Comparison of ENCODE assay signal across 6 cellular contexts in genomic region chr3:125929765-125930164, GRCh38. TPM values are rescaled to one million over a fixed set of nuclear protein-coding genes. Genes with fewer than 3 reads are reported as not detected.
"Had no signal": no experiment of that assay in that cellular context is flagged by ENCODE, and none has a peak within 500 bp of the region (broad histone marks: within the 10 kb centered on the region; RNA-seq: fewer than 3 reads in every experiment).

No MANE protein-coding gene starts in this region.

RNA-seq across cellular contexts. Expression of gene ROPN1B, which starts 39.2 kb away (rescaled TPM):
- total RNA-seq: GM23338, H1, H9, HFFc6, HT1080, IMR-90 had no signal
- polyA plus RNA-seq: GM23338, IMR-90 had no signal
